In genomic region chr16:708019-708418, GRCh38 we compare ENCODE assay signal across 1 cellular context.
TF ChIP-seq lines count a peak whose summit lies in the region.

No MANE protein-coding gene starts in this region.

TF ChIP-seq in WTC11, 78 proteins besides CTCF, POLR2A, EP300 and RAD21 (continued from another document):
- TF ChIP-seq GABPB1 (CRISPR knock-in tag; IDR thresholded peaks at IDR 0.05): no peak
TF ChIP-seq in WTC11: peak in this region for 1.
